In genomic region chr6:85600713-85601313, GRCh38 we compare ENCODE assay signal across 1 cellular context.
TF ChIP-seq lines count a peak whose summit lies in the region.

No MANE protein-coding gene starts in this region.

TF ChIP-seq in HCT116, 20 proteins besides CTCF, POLR2A, EP300 and RAD21:
- TF ChIP-seq POLR2AphosphoS5 (IDR thresholded peaks at IDR 0.05; ENCODE audit: low read depth, low read length) (peak; percentile 48), EZH2phosphoT487 (IDR thresholded peaks at IDR 0.05; ENCODE audit: borderline replicate concordance) (no peak), FOSL1 (IDR thresholded peaks at IDR 0.05; ENCODE audit: low read depth) (no peak), ZBTB33 (IDR thresholded peaks at IDR 0.05; ENCODE audit: extremely low read depth, insufficient replicate concordance, low read length) (no peak)
TF ChIP-seq in HCT116: peak in this region for 1.
